In genomic region chr9:132945186-132946130, GRCh38 we compare ENCODE assay signal across 8 cellular contexts. TPM values are rescaled to one million over a fixed set of nuclear protein-coding genes. Genes with fewer than 3 reads are reported as not detected.
DNase-seq lines count a peak whose midpoint lies in the region; ATAC-seq, FAIRE-seq and TF ChIP-seq lines count a peak whose summit lies in the region.

No MANE protein-coding gene starts in this region.

- peak overlapping the region; percentile 22 for H2AFZ ChIP-seq in HCT116 (ENCODE audit: low read depth, low read length, poor library complexity, severe bottlenecking)

- no peaks in the 10 kb centered on the region for H3K27me3 Mint-ChIP-seq in mesothelial cell of epicardium (ENCODE audit: low read depth)

- TF ChIP-seq RAD21 in A549 (conservative IDR thresholded peaks at IDR 0.05 in 1 of 2, IDR thresholded peaks at IDR 0.05 in 1 of 2) (no peak), HCT116 (IDR thresholded peaks at IDR 0.05; ENCODE audit: low read depth) (no peak)

- H3K79me2 ChIP-seq in HCT116 (ENCODE audit: insufficient read depth, low read length), result peaks cover 33% of the 10 kb centered on the region

- H3K27me3 ChIP-seq in HCT116 (ENCODE audit: insufficient read depth, low read length), result no peaks in the 10 kb centered on the region
- no peaks in the 10 kb centered on the region for H3K27me3 ChIP-seq in body of pancreas

- in situ Hi-C loops in G401 (cut with HindIII; ENCODE audit: low sequenced_read_pairs), result no loop called here

- no peak for DNase-seq in A549 (ENCODE audit: low read depth in 1 of 2, low spot score in 1 of 2)
- no peak for DNase-seq in HCT116 (ENCODE audit: low read depth, low spot score)
- no peak for DNase-seq in body of pancreas
- DNase-seq in mesothelial cell of epicardium (ENCODE audit: low spot score in 2 of 2, unreplicated experiment in 2 of 2), result no peak
- DNase-seq in DMS53 treated with DMSO at 0.1 percent for 48 hours (lab: John Stamatoyannopoulos, UW; ENCODE audit: unreplicated experiment), result no peak
- DNase-seq in NCI-H2196 (lab: John Stamatoyannopoulos, UW; ENCODE audit: unreplicated experiment), result no peak
- DNase-seq in G401 (ENCODE audit: low spot score), result no peak

- peak overlapping the region; percentile 100 for H3K4me3 ChIP-seq in A549
- H3K4me3 ChIP-seq in HCT116 (replicated peaks in 1 of 2; ENCODE audit: low read depth in 1 of 2, low read length in 2 of 2), result peak overlapping the region; percentile 54 to 95
- peak overlapping the region; percentile 72 to 97 for H3K4me3 ChIP-seq in body of pancreas

- TF ChIP-seq CTCF in A549 (IDR thresholded peaks at IDR 0.05) (no peak), HCT116 (IDR thresholded peaks at IDR 0.05 in 2 of 3, conservative IDR thresholded peaks at IDR 0.05 in 1 of 3; ENCODE audit: borderline replicate concordance in 1 of 3, insufficient read depth in 1 of 3, low read depth in 2 of 3, low read length in 2 of 3) (no peak), body of pancreas (IDR thresholded peaks at IDR 0.05) (no peak), mesothelial cell of epicardium (IDR thresholded peaks at IDR 0.05; ENCODE audit: unreplicated experiment) (no peak)

- peak overlapping the region; percentile 93 for H3K9ac ChIP-seq in HCT116 (ENCODE audit: low read length)

- BruUV-seq in HCT116 (replicated peaks; lab: Mats Ljungman, UMichigan), result TSS peak; percentile 97

- H3K4me3 Mint-ChIP-seq in mesothelial cell of epicardium, result peak overlapping the region; percentile 99

- H4K20me1 ChIP-seq in HCT116 (ENCODE audit: insufficient read depth), result no peaks in the 10 kb centered on the region

- H3K9me3 Mint-ChIP-seq in mesothelial cell of epicardium, result no peaks in the 10 kb centered on the region

- TF ChIP-seq EP300 in A549 (IDR thresholded peaks at IDR 0.05), result no peak

- H3K9me3 ChIP-seq in A549 (no peaks in the 10 kb centered on the region), HCT116 (ENCODE audit: control insufficient read depth in 1 of 2, insufficient read depth in 1 of 2, low read depth in 1 of 2, low read length in 2 of 2) (no peaks in the 10 kb centered on the region), body of pancreas (no peaks in the 10 kb centered on the region)

- H3K4me1 ChIP-seq in A549, result peaks cover 26% of the 10 kb centered on the region
- H3K4me1 ChIP-seq in HCT116 (ENCODE audit: control insufficient read depth in 1 of 2, insufficient read depth in 2 of 2, low read length in 2 of 2), result peaks cover 7 to 30% of the 10 kb centered on the region in 2 experiments; a peak in 3 of 4 replicates
- H3K4me1 ChIP-seq in body of pancreas, result peaks cover 31% of the 10 kb centered on the region

- TF ChIP-seq POLR2A in A549 (IDR thresholded peaks at IDR 0.05; ENCODE audit: low read length) (no peak), HCT116 (IDR thresholded peaks at IDR 0.05; ENCODE audit: borderline replicate concordance, extremely low read depth, insufficient read depth, insufficient read length) (no peak), body of pancreas (IDR thresholded peaks at IDR 0.05) (no peak)

- no peak for FAIRE-seq in A549 (lab: Jason Lieb, UNC)

- POLR2A ChIA-PET in A549 (lab: Yijun Ruan, JAX) (interaction anchor here (0.6 to 1.7 kb wide), 6 partner anchors 10 to 134 kb away, joined by 3 to 10 read pairs (median 4); partner anchors contain the start of gene GTF3C5), HCT116 (lab: Charles Lee) (interaction anchor here (1.6 kb wide), 1 partner anchor 85 kb away, joined by 3 read pairs; the partner anchor contains the start of gene GTF3C5)

- H3K36me3 Mint-ChIP-seq in mesothelial cell of epicardium, result no peaks in the 10 kb centered on the region

- ATAC-seq in A549, result no peak
- ATAC-seq in HCT116, result no peak
- no peak for ATAC-seq in body of pancreas
- ATAC-seq in HG03378 (IDR thresholded peaks at IDR 0.05; ENCODE audit: unreplicated experiment), result no peak

- 65% methylated on average over 23 of the region's 23 CpGs for WGBS in A549 (ENCODE audit: missing lambda C conversion rate)
- WGBS in body of pancreas, 2 donors, result 57 to 72% methylated on average over 19 to 23 of the region's 23 CpGs

- intact Hi-C loops in HCT116 (cut with micrococcal nuclease) (no loop called here), body of pancreas (cut with DNase I) (no loop called here)

- H3K27ac ChIP-seq in A549 (peak overlapping the region; percentile 94 to 100), HCT116 (ENCODE audit: low read depth, low read length) (peak overlapping the region; percentile 87; the same call in 1 of the 2 replicates), body of pancreas (peak overlapping the region; percentile 82 to 98 (median 98))

- H3K36me3 ChIP-seq in HCT116 (ENCODE audit: control insufficient read depth in 1 of 2, insufficient read depth in 2 of 2, low read length in 2 of 2), result no peaks in the 10 kb centered on the region
- H3K36me3 ChIP-seq in body of pancreas (replicated peaks in 1 of 2; ENCODE audit: insufficient read depth in 1 of 2, low read depth in 2 of 2), result no peaks in the 10 kb centered on the region

- peaks cover 39% of the 10 kb centered on the region for H3K4me1 Mint-ChIP-seq in mesothelial cell of epicardium

- RAD21 ChIA-PET in HCT116 (lab: Charles Lee; ENCODE audit: low non-redundant PET in 1 of 2, low total read pairs in 2 of 2, uncharacterized antibody in 2 of 2, unreplicated experiment in 2 of 2), result interaction anchor here in 1 of 2 experiments (0.7 kb wide), 1 partner anchor 574 kb away, joined by 8 read pairs; no protein-coding TSS in a partner anchor

- CTCF ChIA-PET in A549 (lab: Yijun Ruan, JAX), result interaction anchor here (1.0 to 2.3 kb wide), 5 partner anchors 11 to 44 kb away, joined by 3 to 9 read pairs (median 4); no protein-coding TSS in a partner anchor
- CTCF ChIA-PET in HCT116 (lab: Charles Lee), result interaction anchor here (0.7 to 1.1 kb wide), 3 partner anchors 77 to 301 kb away, joined by 3 read pairs; no protein-coding TSS in a partner anchor

- H3K4me2 ChIP-seq in A549 (peak overlapping the region; percentile 99), HCT116 (ENCODE audit: low read length) (peak overlapping the region; percentile 92)

- peak overlapping the region; percentile 100 for H3K27ac Mint-ChIP-seq in mesothelial cell of epicardium

- H3K9me2 ChIP-seq in HCT116 (ENCODE audit: insufficient read depth), result no peaks in the 10 kb centered on the region

TF ChIP-seq in A549, 52 proteins besides CTCF, POLR2A, EP300 and RAD21:
- TF ChIP-seq KDM1A (IDR thresholded peaks at IDR 0.05; ENCODE audit: low read depth) (0 out of 2 replicates have a peak, but pooled peaks have one; percentile 44), RFX5 (IDR thresholded peaks at IDR 0.05) (no peak)

TF ChIP-seq in HCT116, 20 proteins besides CTCF, POLR2A, EP300 and RAD21 (continues in another document):
- TF ChIP-seq JUND (IDR thresholded peaks at IDR 0.05) (no peak), EZH2 (IDR thresholded peaks at IDR 0.05) (no peak), TCF7L2 (IDR thresholded peaks at IDR 0.05; ENCODE audit: borderline replicate concordance, extremely low read depth, insufficient read depth, insufficient read length) (no peak), REST (IDR thresholded peaks at IDR 0.05; ENCODE audit: low read depth) (no peak), EGR1 (IDR thresholded peaks at IDR 0.05; ENCODE audit: low read depth) (no peak)

RNA-seq across cellular contexts. Expression of gene TSC1, which starts 1.0 kb away (rescaled TPM):
- polyA plus RNA-seq in A549 (2011; rRNA removed) (37.9 and 40.5 TPM in 2 replicates), A549 (2017; fragmentation: RNase III; extraction: RNeasy Plus Mini Kit Qiagen cat#74134 plus additional on column Dnase treatment) (12.9 to 15.2 TPM (median 14.4 TPM) in 3 replicates)
- polyA plus RNA-seq in A549 (2012; cell fraction: cytosol; rRNA removed), result 8.2 and 10.3 TPM in 2 replicates
- 26.3 and 33.2 TPM in 2 replicates for polyA plus RNA-seq in A549 (2012; cell fraction: nucleus; rRNA removed)
- 69.8 and 83.8 TPM in 2 replicates for polyA minus RNA-seq in A549 (2011; rRNA and poly(A)+ RNA removed)
- total RNA-seq in HCT116 (2021; ENCODE audit: unreplicated experiment) (34.5 TPM), body of pancreas (10 to 100 TPM; 44.1 to 47.1 TPM), mesothelial cell of epicardium (65.1 to 68.5 TPM (median 67.6 TPM) in 3 replicates)
- polyA plus RNA-seq in HCT116 (2012), result 14.6 and 15.2 TPM in 2 replicates
- total RNA-seq in G401 (2014; rRNA removed; shearing (Covaris generic)), result 12.0 and 28.8 TPM in 2 replicates

RNA-seq across cellular contexts. Expression of gene GFI1B, which starts 33.0 kb away (rescaled TPM):
- 0.09 TPM in 1 of 2 replicates, not detected in the other for polyA plus RNA-seq in A549 (2011; rRNA removed)
- 0.01 TPM in 1 of 2 replicates, not detected in the other for polyA plus RNA-seq in A549 (2012; cell fraction: cytosol; rRNA removed)
- not detected in 2 replicates for polyA plus RNA-seq in A549 (2012; cell fraction: nucleus; rRNA removed)
- polyA plus RNA-seq in A549 (2017; fragmentation: RNase III; extraction: RNeasy Plus Mini Kit Qiagen cat#74134 plus additional on column Dnase treatment), result not detected in 3 replicates
- not detected in 2 replicates for polyA minus RNA-seq in A549 (2011; rRNA and poly(A)+ RNA removed)
- total RNA-seq in HCT116 (2021; ENCODE audit: unreplicated experiment), result 0.20 TPM
- polyA plus RNA-seq in HCT116 (2012), result not detected in 2 replicates
- total RNA-seq in body of pancreas, result not detected
- not detected in 3 replicates for total RNA-seq in mesothelial cell of epicardium
- total RNA-seq in G401 (2014; rRNA removed; shearing (Covaris generic)), result 1.5 TPM in 1 of 2 replicates, not detected in the other

Comparison
In these comparisons a context has a peak if more than half of its experiments do, and no peak if none do; other contexts are left out.
1. Of the 6 proteins assayed by ChIP-seq in both A549 and HCT116: peak only in A549: none; only in HCT116: MAX; in both: none; in neither: 5.